In genomic region chr10:15262036-15262713, GRCh38 we compare ENCODE assay signal across 8 cellular contexts.
A peak's percentile ranks its signal among the peaks of the same experiment; 100 is the strongest.
DNase-seq lines count a peak whose midpoint lies in the region; ATAC-seq and TF ChIP-seq lines count a peak whose summit lies in the region.

No MANE protein-coding gene starts in this region.

- H3K4me1 ChIP-seq in upper lobe of right lung, result no peaks in the 10 kb centered on the region

- no peaks in the 10 kb centered on the region for H3K9me3 Mint-ChIP-seq in activated naive CD8-positive, alpha-beta T cell treated with anti-CD3 and anti-CD28 coated beads, Interleukin-2, amount 50 U/mL, for 24 hours
- no peaks in the 10 kb centered on the region for H3K9me3 Mint-ChIP-seq in activated naive CD8-positive, alpha-beta T cell treated with anti-CD3 and anti-CD28 coated beads for 36 hours
- H3K9me3 Mint-ChIP-seq in activated naive CD4-positive, alpha-beta T cell treated with anti-CD3 and anti-CD28 coated beads for 36 hours, result no peaks in the 10 kb centered on the region

- CTCF ChIA-PET in activated naive CD4-positive, alpha-beta T cell treated with anti-CD3 and anti-CD28 coated beads for 36 hours (lab: Charles Lee), result interaction anchor here (0.5 kb wide), 1 partner anchor 261 kb away, joined by 4 read pairs; no protein-coding TSS in a partner anchor

- ATAC-seq in activated naive CD8-positive, alpha-beta T cell treated with anti-CD3 and anti-CD28 coated beads, Interleukin-2, amount 50 U/mL, for 24 hours, result peak; percentile 27
- ATAC-seq in upper lobe of right lung (no peak), HG02870 (IDR thresholded peaks at IDR 0.05; ENCODE audit: unreplicated experiment) (no peak)

- H3K4me3 Mint-ChIP-seq in activated naive CD8-positive, alpha-beta T cell treated with anti-CD3 and anti-CD28 coated beads, Interleukin-2, amount 50 U/mL, for 24 hours, result no peak overlapping the region
- H3K4me3 Mint-ChIP-seq in activated naive CD8-positive, alpha-beta T cell treated with anti-CD3 and anti-CD28 coated beads for 36 hours, result no peak overlapping the region
- no peak overlapping the region for H3K4me3 Mint-ChIP-seq in activated naive CD4-positive, alpha-beta T cell treated with anti-CD3 and anti-CD28 coated beads for 36 hours

- no peaks in the 10 kb centered on the region for H3K27me3 Mint-ChIP-seq in activated naive CD8-positive, alpha-beta T cell treated with anti-CD3 and anti-CD28 coated beads, Interleukin-2, amount 50 U/mL, for 24 hours
- H3K27me3 Mint-ChIP-seq in activated naive CD8-positive, alpha-beta T cell treated with anti-CD3 and anti-CD28 coated beads for 36 hours, result no peaks in the 10 kb centered on the region
- no peaks in the 10 kb centered on the region for H3K27me3 Mint-ChIP-seq in activated naive CD4-positive, alpha-beta T cell treated with anti-CD3 and anti-CD28 coated beads for 36 hours (ENCODE audit: low read depth)

- no peak overlapping the region for H3K27ac Mint-ChIP-seq in activated naive CD8-positive, alpha-beta T cell treated with anti-CD3 and anti-CD28 coated beads, Interleukin-2, amount 50 U/mL, for 24 hours
- H3K27ac Mint-ChIP-seq in activated naive CD8-positive, alpha-beta T cell treated with anti-CD3 and anti-CD28 coated beads for 36 hours, result no peak overlapping the region
- no peak overlapping the region for H3K27ac Mint-ChIP-seq in activated naive CD4-positive, alpha-beta T cell treated with anti-CD3 and anti-CD28 coated beads for 36 hours

- H3K27me3 ChIP-seq in upper lobe of right lung, result no peaks in the 10 kb centered on the region

- peak; percentile 33 for TF ChIP-seq CTCF in upper lobe of right lung (IDR thresholded peaks at IDR 0.05)

- no peak for DNase-seq in activated naive CD8-positive, alpha-beta T cell treated with anti-CD3 and anti-CD28 coated beads, Interleukin-2, amount 50 U/mL, for 24 hours
- DNase-seq in activated naive CD8-positive, alpha-beta T cell treated with anti-CD3 and anti-CD28 coated beads for 36 hours, result no peak
- peak; percentile 12 for DNase-seq in astrocyte of the hippocampus (ENCODE audit: low read depth, low spot score)
- peak; percentile 40 for DNase-seq in iris pigment epithelial cell (ENCODE audit: low read depth)
- no peak for DNase-seq in upper lobe of right lung
- DNase-seq in posterior vena cava (ENCODE audit: low spot score), result no peak
- DNase-seq in activated naive CD4-positive, alpha-beta T cell treated with anti-CD3 and anti-CD28 coated beads for 36 hours, result no peak

- intact Hi-C loops in upper lobe of right lung (cut with DNase I) (no loop called here), posterior vena cava (cut with DNase I) (no loop called here)
- intact Hi-C loops in activated naive CD4-positive, alpha-beta T cell treated with anti-CD3 and anti-CD28 coated beads for 36 hours (cut with micrococcal nuclease), result no loop called here

- no peaks in the 10 kb centered on the region for H3K9me3 ChIP-seq in upper lobe of right lung

- H3K27ac ChIP-seq in upper lobe of right lung, result no peak overlapping the region

- no peaks in the 10 kb centered on the region for H3K36me3 ChIP-seq in upper lobe of right lung

- H3K36me3 Mint-ChIP-seq in activated naive CD8-positive, alpha-beta T cell treated with anti-CD3 and anti-CD28 coated beads, Interleukin-2, amount 50 U/mL, for 24 hours (ENCODE audit: low read depth), result no peaks in the 10 kb centered on the region
- H3K36me3 Mint-ChIP-seq in activated naive CD8-positive, alpha-beta T cell treated with anti-CD3 and anti-CD28 coated beads for 36 hours, result no peaks in the 10 kb centered on the region
- H3K36me3 Mint-ChIP-seq in activated naive CD4-positive, alpha-beta T cell treated with anti-CD3 and anti-CD28 coated beads for 36 hours (ENCODE audit: low read depth), result no peaks in the 10 kb centered on the region

- H3K4me3 ChIP-seq in upper lobe of right lung, result no peak overlapping the region

- no peaks in the 10 kb centered on the region for H3K4me1 Mint-ChIP-seq in activated naive CD8-positive, alpha-beta T cell treated with anti-CD3 and anti-CD28 coated beads, Interleukin-2, amount 50 U/mL, for 24 hours
- H3K4me1 Mint-ChIP-seq in activated naive CD8-positive, alpha-beta T cell treated with anti-CD3 and anti-CD28 coated beads for 36 hours, result no peaks in the 10 kb centered on the region
- no peaks in the 10 kb centered on the region for H3K4me1 Mint-ChIP-seq in activated naive CD4-positive, alpha-beta T cell treated with anti-CD3 and anti-CD28 coated beads for 36 hours (ENCODE audit: low read depth)

Comparison
In these comparisons a context has a peak if more than half of its experiments do, and no peak if none do; other contexts are left out.
1. DNase-seq: peak in astrocyte of the hippocampus (single experiment) and iris pigment epithelial cell (single experiment); none in activated naive CD8-positive, alpha-beta T cell treated with anti-CD3 and anti-CD28 coated beads, Interleukin-2, amount 50 U/mL, for 24 hours (single experiment), activated naive CD8-positive, alpha-beta T cell treated with anti-CD3 and anti-CD28 coated beads for 36 hours (single experiment), upper lobe of right lung (single experiment), posterior vena cava (single experiment) and activated naive CD4-positive, alpha-beta T cell treated with anti-CD3 and anti-CD28 coated beads for 36 hours (single experiment).